ENCODE assay signal across 9 cellular contexts in the genomic region with DNA sequence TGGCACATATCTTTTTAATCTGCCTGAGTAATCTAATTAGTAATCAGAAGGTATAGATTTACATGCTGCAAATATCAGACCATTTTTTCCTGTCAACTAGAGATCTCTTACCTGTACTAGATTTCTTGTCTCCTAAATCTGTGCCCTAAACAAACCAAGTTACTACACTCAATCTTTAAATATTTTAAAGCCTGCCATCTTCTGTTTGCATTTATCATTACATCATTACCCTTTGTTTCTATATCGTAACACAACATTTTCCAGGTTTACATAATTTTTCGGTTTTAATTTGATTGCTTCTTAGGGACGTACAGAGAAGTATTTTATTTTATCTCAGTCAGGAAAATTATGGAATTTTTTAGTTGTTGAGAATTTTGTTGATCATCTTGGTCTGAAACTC. TPM values are rescaled to one million over a fixed set of nuclear protein-coding genes. Genes with fewer than 3 reads are reported as not detected.
A peak's percentile ranks its signal among the peaks of the same experiment; 100 is the strongest.
DNase-seq lines count a peak whose midpoint lies in the region; TF ChIP-seq lines count a peak whose summit lies in the region.
"Had no signal": no experiment of that assay in that cellular context is flagged by ENCODE, and none has a peak within 500 bp of the region (broad histone marks: within the 10 kb centered on the region; RNA-seq: fewer than 3 reads in every experiment).

No MANE protein-coding gene starts in this region.

- POLR2A ChIA-PET in HEK293 (lab: Yijun Ruan, JAX): no interaction called here
- POLR2A ChIA-PET in RWPE1 (lab: Yijun Ruan, JAX; ENCODE audit: low non-redundant PET): no interaction called here

- TF ChIP-seq CTCF in HEK293 (tag by site-specific recombination; IDR thresholded peaks at IDR 0.05) (0 out of 2 replicates have a peak, but pooled peaks have one; percentile 17), RWPE1 (conservative IDR thresholded peaks at IDR 0.05; ENCODE audit: low read depth) (peak; percentile 33; the same call in 1 of the 2 replicates), adrenal gland (IDR thresholded peaks at IDR 0.05) (peak in 2 of 6 experiments; percentile 26 to 35)

- intact Hi-C loops in adrenal gland (cut with DNase I): no loop called here

- peaks cover 0 to 4% (median 0%) of the 10 kb centered on the region in 3 donors for H3K36me3 Mint-ChIP-seq in immature natural killer cell

- no peaks in the 10 kb centered on the region for H3K27me3 ChIP-seq in adrenal gland

- WGBS in adrenal gland, 4 donors: 43 to 58% (median 54%) methylated on average over 3 of the region's 3 CpGs

- no peaks in the 10 kb centered on the region for H3K4me1 Mint-ChIP-seq in immature natural killer cell

- H3K36me3 ChIP-seq in HEK293 (ENCODE audit: control insufficient read depth in 2 of 2, insufficient read depth in 1 of 2, low read length in 2 of 2) (no peaks in the 10 kb centered on the region), adrenal gland (replicated peaks in 1 of 2) (no peaks in the 10 kb centered on the region)

- H3K4me3 Mint-ChIP-seq in immature natural killer cell: no peak overlapping the region

- TF ChIP-seq POLR2A in adrenal gland (IDR thresholded peaks at IDR 0.05): no peak

- no peaks in the 10 kb centered on the region for H3K9me3 Mint-ChIP-seq in immature natural killer cell

- H3K27ac Mint-ChIP-seq in immature natural killer cell: no peak overlapping the region

- H3K4me3 ChIP-seq in HEK293 (ENCODE audit: low read depth, low read length) (no peak overlapping the region), adrenal gland (no peak overlapping the region)

- H3K9me3 ChIP-seq in HEK293 (ENCODE audit: control insufficient read depth, insufficient read depth, low read depth, low read length): no peaks in the 10 kb centered on the region
- H3K9me3 ChIP-seq in adrenal gland (replicated peaks in 1 of 3): no peaks in the 10 kb centered on the region

- H3K4me1 ChIP-seq in HEK293 (ENCODE audit: control insufficient read depth, insufficient read depth, low read length) (no peaks in the 10 kb centered on the region), adrenal gland (replicated peaks in 1 of 2) (no peaks in the 10 kb centered on the region)
- H3K4me1 ChIP-seq: parathyroid adenoma had no signal

- CTCF ChIA-PET in HEK293 (lab: Yijun Ruan, JAX): interaction anchor here (0.8 to 1.8 kb wide), 7 partner anchors 12 to 238 kb away, joined by 3 to 9 read pairs (median 5); no protein-coding TSS in a partner anchor
- CTCF ChIA-PET in RWPE1 (lab: Yijun Ruan, JAX): interaction anchor here (0.9 kb wide), 1 partner anchor 238 kb away, joined by 3 read pairs; no protein-coding TSS in a partner anchor

- DNase-seq in COLO829 (ENCODE audit: low spot score) (peak; percentile 11), RWPE1 (ENCODE audit: low spot score) (peak; percentile 7), germinal center (ENCODE audit: low spot score) (peak; percentile 21), immature natural killer cell (no peak), adrenal gland (no peak), globus pallidus (ENCODE audit: low spot score) (no peak), cerebellar nuclear complex (lab: John Stamatoyannopoulos, UW) (no peak)

- H3K27ac ChIP-seq in HEK293 (ENCODE audit: extremely low read depth, low read depth, low read length) (no peak overlapping the region), RWPE1 (no peak overlapping the region), adrenal gland (no peak overlapping the region)
- H3K27ac ChIP-seq: parathyroid adenoma had no signal

- H3K27me3 Mint-ChIP-seq in immature natural killer cell (ENCODE audit: low read depth in 3 of 3): peaks cover 0 to 3% (median 2%) of the 10 kb centered on the region in 3 donors

TF ChIP-seq in HEK293, 187 proteins besides CTCF, POLR2A, EP300 and RAD21:
- peak; percentile 18 for TF ChIP-seq ZNF654 (tag by site-specific recombination; IDR thresholded peaks at IDR 0.05; ENCODE audit: low read depth)
- no peak for TF ChIP-seq ZNF791 (tag by site-specific recombination; IDR thresholded peaks at IDR 0.05)
- TF ChIP-seq ATF2 (tag by site-specific recombination; IDR thresholded peaks at IDR 0.05; ENCODE audit: low read depth): peak; percentile 79

RNA-seq across cellular contexts. Expression of gene PSMA8, which starts 25.7 kb away (rescaled TPM):
- 1 to 10 TPM in 2 of 3 donors, not detected in 1; 1.4 to 3.2 TPM for polyA plus RNA-seq in immature natural killer cell
- under 1 TPM in 1 of 8 donors, not detected in 7; 0.36 TPM for total RNA-seq in adrenal gland
- under 1 TPM; 0.07 to 0.24 (median 0.07) TPM for polyA plus RNA-seq in adrenal gland

Comparison
In these comparisons a context has a peak if more than half of its experiments do, and no peak if none do; other contexts are left out.
1. DNase-seq: peak in COLO829 (single experiment), RWPE1 (single experiment) and germinal center (single experiment); none in immature natural killer cell (0 of 3), adrenal gland (0 of 7), globus pallidus (single experiment) and cerebellar nuclear complex (0 of 2).